ENCODE assay signal across 8 cellular contexts in the genomic region with DNA sequence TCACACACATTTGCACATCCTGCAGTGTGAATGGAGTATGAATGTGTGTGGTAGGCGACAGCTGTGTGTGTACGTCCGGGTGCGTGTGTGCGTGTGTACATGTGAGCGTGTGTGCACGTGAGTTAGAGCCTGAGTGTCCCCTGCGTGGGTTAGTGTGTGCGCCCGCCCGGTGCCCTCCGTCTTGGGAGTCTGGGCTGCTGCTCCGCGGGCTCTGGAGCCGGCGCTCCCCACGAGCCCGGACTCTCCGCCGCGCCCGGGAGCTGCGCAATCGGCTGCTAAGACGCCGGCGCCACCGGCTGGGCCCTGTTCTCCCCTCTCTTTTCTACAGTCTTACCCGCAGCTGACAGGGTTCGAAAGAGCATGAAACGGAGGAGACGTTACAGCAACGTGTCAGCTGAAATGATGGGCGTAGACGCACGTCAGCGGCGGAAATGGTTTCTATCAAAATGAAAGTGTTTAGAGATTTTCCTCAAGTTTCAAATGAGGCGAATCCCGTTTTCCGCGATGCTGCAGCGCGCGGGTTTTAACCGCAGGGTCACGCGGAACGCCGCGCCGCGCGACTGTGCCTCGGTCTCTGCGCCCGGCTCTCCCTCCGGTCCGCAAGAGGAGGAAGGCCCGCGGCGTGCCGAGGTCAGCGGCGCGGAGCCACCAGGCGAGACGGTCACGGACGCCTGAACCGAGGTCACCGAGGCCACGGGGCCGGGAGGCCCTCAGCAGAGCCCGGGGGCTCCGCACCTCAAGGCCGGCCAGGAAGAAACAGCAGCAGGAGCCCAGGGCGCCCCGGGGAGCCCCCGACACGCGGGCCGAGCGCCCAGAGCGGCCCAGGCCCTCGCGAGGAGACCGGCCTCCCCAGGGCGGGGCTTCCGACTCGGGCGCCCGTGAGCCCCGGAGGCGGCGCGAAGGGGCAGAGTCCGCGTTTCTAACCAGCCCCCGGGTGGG.
A peak's percentile ranks its signal among the peaks of the same experiment; 100 is the strongest.
DNase-seq lines count a peak whose midpoint lies in the region; ATAC-seq and TF ChIP-seq lines count a peak whose summit lies in the region.

No MANE protein-coding gene starts in this region.

- no peak for TF ChIP-seq CTCF in AG09309 (IDR thresholded peaks at IDR 0.05; ENCODE audit: control insufficient read depth, insufficient read depth, low read depth, low read length, missing control alignments)
- TF ChIP-seq CTCF in heart right ventricle (IDR thresholded peaks at IDR 0.05) = no peak
- TF ChIP-seq CTCF in upper lobe of right lung (IDR thresholded peaks at IDR 0.05) = no peak

- H3K9me3 ChIP-seq in heart right ventricle (peaks cover 0 to 6% (median 0%) of the 10 kb centered on the region in 11 donors), upper lobe of right lung (no peaks in the 10 kb centered on the region)

- H3K27ac ChIP-seq in heart right ventricle = peak overlapping the region in 7 of 10 donors; percentile 42 to 88 (median 65)
- H3K27ac ChIP-seq in upper lobe of right lung = peak overlapping the region; percentile 75

- ATAC-seq in GM21447 (IDR thresholded peaks at IDR 0.05; ENCODE audit: unreplicated experiment) (peak; percentile 48), heart right ventricle (peak in 7 of 8 donors; percentile 47 to 78 (median 56)), upper lobe of right lung (peak; percentile 67)

- H3K27me3 ChIP-seq in heart right ventricle (peaks cover 0 to 59% (median 42%) of the 10 kb centered on the region in 7 donors), upper lobe of right lung (peaks cover 11% of the 10 kb centered on the region)

- H3K36me3 ChIP-seq in heart right ventricle (no peaks in the 10 kb centered on the region), upper lobe of right lung (no peaks in the 10 kb centered on the region)

- peaks cover 0 to 16% (median 4%) of the 10 kb centered on the region in 9 donors for H3K4me1 ChIP-seq in heart right ventricle
- H3K4me1 ChIP-seq in upper lobe of right lung = no peaks in the 10 kb centered on the region

- peak; percentile 1 for DNase-seq in AG09309 (ENCODE audit: low read depth)
- DNase-seq in RPMI8226 = peak; percentile 71
- peak; percentile 75 for DNase-seq in activated naive CD4-positive, alpha-beta T cell treated with anti-CD3 and anti-CD28 coated beads, Interleukin-2, amount 50 U/mL, for 16 hours
- peak in 1 of 2 donors; percentile 36 for DNase-seq in heart right ventricle
- peak; percentile 84 for DNase-seq in posterior vena cava (ENCODE audit: low spot score)
- DNase-seq in upper lobe of right lung = peak; percentile 71
- DNase-seq in OCI-M1 (lab: John Stamatoyannopoulos, UW) = no peak

- WGBS in heart right ventricle, 2 donors = 0 to 1% methylated on average over 99 to 100 of the region's 100 CpGs

- intact Hi-C loops in heart right ventricle (cut with DNase I) (no loop called here), posterior vena cava (cut with DNase I) (no loop called here), upper lobe of right lung (cut with DNase I) (no loop called here)

- H3K4me3 ChIP-seq in AG09309 (ENCODE audit: control insufficient read depth, low read depth, low read length) (peak overlapping the region; percentile 45), heart right ventricle (peak overlapping the region; percentile 43 to 71 (median 66)), upper lobe of right lung (peak overlapping the region; percentile 72)
